8 cellular contexts compared by ENCODE assay signal in the genomic region with DNA sequence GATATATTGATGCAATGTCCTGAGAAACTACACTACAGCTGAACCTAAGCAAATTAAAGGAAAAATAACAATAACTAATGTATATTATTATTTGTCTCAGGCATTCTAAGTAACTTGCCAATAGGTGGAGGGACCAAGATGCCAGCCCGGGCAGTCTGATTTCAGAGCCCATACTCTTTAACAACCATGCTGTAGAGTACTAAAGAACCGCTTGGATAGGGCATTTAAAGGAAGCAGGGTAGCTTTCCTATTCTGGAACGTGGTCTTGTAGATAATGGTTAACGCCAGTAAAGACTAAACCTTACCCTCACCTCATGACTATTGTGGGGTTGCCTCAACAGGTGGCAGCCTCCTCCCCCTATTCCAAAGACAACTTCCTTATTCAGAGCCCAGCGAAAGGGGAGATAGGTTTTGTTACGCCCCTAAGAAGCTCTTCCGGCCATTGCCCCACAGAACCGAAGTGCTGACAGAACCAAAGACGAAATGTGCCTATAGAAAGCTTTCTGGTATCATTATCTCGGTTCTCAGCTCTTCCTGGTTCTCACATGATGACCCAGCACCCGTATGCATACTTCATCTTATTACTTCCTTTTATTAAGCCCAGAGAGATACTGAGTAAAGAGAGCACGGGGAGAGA. TPM values are rescaled to one million over a fixed set of nuclear protein-coding genes. Genes with fewer than 3 reads are reported as not detected.
DNase-seq lines count a peak whose midpoint lies in the region; ATAC-seq and TF ChIP-seq lines count a peak whose summit lies in the region.

No MANE protein-coding gene starts in this region.

- no peaks in the 10 kb centered on the region for H3K9me3 ChIP-seq in OCI-LY7 (ENCODE audit: low read length)
- no peaks in the 10 kb centered on the region for H3K9me3 ChIP-seq in ovary

- peak overlapping the region; percentile 96 for H3K4me2 ChIP-seq in OCI-LY7 (ENCODE audit: low read length)

- H3K27ac ChIP-seq in OCI-LY7 (ENCODE audit: low read depth, low read length, poor library complexity, severe bottlenecking) (peak overlapping the region; percentile 94), ovary (peak overlapping the region; percentile 13 to 64)

- TF ChIP-seq POLR2A in ovary (IDR thresholded peaks at IDR 0.05): no peak

- peaks cover 30% of the 10 kb centered on the region for H3K79me2 ChIP-seq in OCI-LY7 (ENCODE audit: insufficient read depth, low read depth, low read length)

- H2AFZ ChIP-seq in OCI-LY7 (ENCODE audit: low read length): peak overlapping the region; percentile 91

- no peak for TF ChIP-seq EP300 in ovary (IDR thresholded peaks at IDR 0.05)

- intact Hi-C loops in OCI-LY7 (cut with micrococcal nuclease; ENCODE audit: unreplicated experiment): loop anchor here (1.0 to 5.0 kb wide), 9 partner anchors 70 to 786 kb away; a partner anchor contains a TSS
- intact Hi-C loops in ovary (cut with DNase I): loop anchor here in 1 of 4 donors (10.0 kb wide), 1 partner anchor 597 kb away; no protein-coding TSS in a partner anchor

- BruUV-seq in OCI-LY7 (replicated peaks; lab: Mats Ljungman, UMichigan): TSS peak; percentile 97

- peak; percentile 68 for TF ChIP-seq CTCF in OCI-LY7 (conservative IDR thresholded peaks at IDR 0.05; ENCODE audit: low read length)
- TF ChIP-seq CTCF in ovary (IDR thresholded peaks at IDR 0.05): no peak

- DNase-seq in CMK (ENCODE audit: low read depth) (peak; percentile 78), OCI-LY7 (ENCODE audit: low spot score) (peak; percentile 85), globus pallidus (ENCODE audit: low spot score) (peak; percentile 66), ovary (peak; percentile 10 to 29 (median 25)), G401 (ENCODE audit: low spot score) (no peak)
- DNase-seq in activated effector memory CD4-positive, alpha-beta T cell treated with anti-CD3 and anti-CD28 coated beads, Interleukin-2, amount 50 U/mL, for 16 hours: peak; percentile 79

- 0 to 2% (median 1%) methylated on average over 12 of the region's 12 CpGs for WGBS in ovary, 3 donors

- no peaks in the 10 kb centered on the region for H3K9me2 ChIP-seq in OCI-LY7 (ENCODE audit: insufficient read depth, low read length)

- H3K36me3 ChIP-seq in OCI-LY7 (ENCODE audit: insufficient read depth, low read length) (peaks cover 15% of the 10 kb centered on the region), ovary (no peaks in the 10 kb centered on the region)

- H3K4me1 ChIP-seq in OCI-LY7 (ENCODE audit: insufficient read depth, low read length, poor library complexity, severe bottlenecking): peaks cover 26% of the 10 kb centered on the region
- peaks cover 4% of the 10 kb centered on the region for H3K4me1 ChIP-seq in ovary (ENCODE audit: insufficient read depth)

- peak overlapping the region; percentile 85 for H3K4me3 ChIP-seq in OCI-LY7 (ENCODE audit: low read depth, low read length, poor library complexity, severe bottlenecking)
- peak overlapping the region; percentile 94 for H3K4me3 ChIP-seq in ovary

- CTCF ChIA-PET in OCI-LY7 (lab: Charles Lee; ENCODE audit: unreplicated experiment): interaction anchor here (1.2 kb wide), 1 partner anchor 235 kb away, joined by 3 read pairs; no protein-coding TSS in a partner anchor

- in situ Hi-C loops in G401 (cut with HindIII; ENCODE audit: low sequenced_read_pairs): no loop called here

- ATAC-seq in GM19397 (IDR thresholded peaks at IDR 0.05; ENCODE audit: unreplicated experiment) (peak; percentile 34), HG03469 (IDR thresholded peaks at IDR 0.05; ENCODE audit: unreplicated experiment) (peak; percentile 31)

- no peaks in the 10 kb centered on the region for H3K27me3 ChIP-seq in ovary

- POLR2A ChIA-PET in OCI-LY7 (lab: Charles Lee): interaction anchor here (0.6 to 2.1 kb wide), 21 partner anchors 9 to 473 kb away, joined by 3 to 12 read pairs (median 3); a partner anchor contains a TSS

- H4K20me1 ChIP-seq in OCI-LY7 (ENCODE audit: insufficient read depth, low read length): peaks cover 23% of the 10 kb centered on the region; the same call in 1 of the 2 replicates

RNA-seq across cellular contexts. Expression of a gene that starts 0.7 kb away (rescaled TPM):
- 18.9 and 28.9 TPM in 2 replicates for total RNA-seq in OCI-LY7 (2014; rRNA removed; shearing (Covaris generic))
- total RNA-seq in OCI-LY7 (2022) (30.0 and 31.6 TPM in 2 replicates), ovary (10 to 100 TPM; 11.1 to 25.8 (median 14.9) TPM)
- polyA plus RNA-seq in ovary: 1 to 10 TPM; 3.2 to 9.9 TPM
- total RNA-seq in G401 (2014; rRNA removed; shearing (Covaris generic)): 37.5 and 53.7 TPM in 2 replicates
